Comparison of ENCODE assay signal across 14 cellular contexts in genomic region chr6:144468709-144469108, GRCh38.
DNase-seq lines count a peak whose midpoint lies in the region; ATAC-seq and TF ChIP-seq lines count a peak whose summit lies in the region.
"Had no signal": no experiment of that assay in that cellular context is flagged by ENCODE, and none has a peak within 500 bp of the region (broad histone marks: within the 10 kb centered on the region; RNA-seq: fewer than 3 reads in every experiment).

No MANE protein-coding gene starts in this region.

- H3K27ac Mint-ChIP-seq in activated CD4-positive, alpha-beta memory T cell treated with anti-CD3 and anti-CD28 coated beads for 36 hours = peak overlapping the region; percentile 49
- H3K27ac Mint-ChIP-seq in effector memory CD8-positive, alpha-beta T cell = peak overlapping the region; percentile 62 to 84

- intact Hi-C loops in activated CD4-positive, alpha-beta memory T cell treated with anti-CD3 and anti-CD28 coated beads for 36 hours (cut with micrococcal nuclease) = loop anchor here (1.0 to 5.0 kb wide), 7 partner anchors 8 to 371 kb away; partner anchors contain the start of genes SF3B5 and UTRN

- no peak for ATAC-seq in effector memory CD8-positive, alpha-beta T cell (replicated peaks)
- ATAC-seq: Panc1 had no signal

- H3K4me1 Mint-ChIP-seq in activated CD4-positive, alpha-beta memory T cell treated with anti-CD3 and anti-CD28 coated beads for 36 hours (ENCODE audit: low read depth) = peaks cover 31% of the 10 kb centered on the region
- peaks cover 16 to 39% of the 10 kb centered on the region in 2 donors for H3K4me1 Mint-ChIP-seq in effector memory CD8-positive, alpha-beta T cell (ENCODE audit: low read depth in 2 of 2)

- TF ChIP-seq POLR2A in Peyer's patch (IDR thresholded peaks at IDR 0.05) = no peak

- H3K36me3 ChIP-seq in thymus (ENCODE audit: control insufficient read depth, insufficient read depth) = no peaks in the 10 kb centered on the region
- peaks cover 0 to 12% (median 0%) of the 10 kb centered on the region in 3 donors for H3K36me3 ChIP-seq in Peyer's patch
- H3K36me3 ChIP-seq in HAP-1 (replicated peaks) = no peaks in the 10 kb centered on the region

- H3K27ac ChIP-seq in thymus (ENCODE audit: low read depth) (peak overlapping the region; percentile 57), Peyer's patch (no peak overlapping the region)

- H3K9me3 ChIP-seq in thymus (ENCODE audit: control insufficient read depth) (no peaks in the 10 kb centered on the region), Peyer's patch (no peaks in the 10 kb centered on the region), HAP-1 (no peaks in the 10 kb centered on the region)
- H3K9me3 ChIP-seq: tibial nerve had no signal

- H3K27me3 ChIP-seq in thymus (ENCODE audit: control insufficient read depth, insufficient read depth) (no peaks in the 10 kb centered on the region), Peyer's patch (no peaks in the 10 kb centered on the region), HAP-1 (ENCODE audit: low read depth) (no peaks in the 10 kb centered on the region)
- H3K27me3 ChIP-seq: tibial nerve had no signal

- H3K4me1 ChIP-seq in thymus (ENCODE audit: control insufficient read depth, insufficient read depth, low read length) (peaks cover 16% of the 10 kb centered on the region), Peyer's patch (no peaks in the 10 kb centered on the region), HAP-1 (no peaks in the 10 kb centered on the region)

- H3K36me3 Mint-ChIP-seq in activated CD4-positive, alpha-beta memory T cell treated with anti-CD3 and anti-CD28 coated beads for 36 hours = peaks cover 8% of the 10 kb centered on the region
- H3K36me3 Mint-ChIP-seq in effector memory CD8-positive, alpha-beta T cell (ENCODE audit: insufficient read depth) = peaks cover 49% of the 10 kb centered on the region

- in situ Hi-C loops in HAP-1 (cut with MboI; ENCODE audit: low sequenced_read_pairs) = no loop called here

- CTCF ChIA-PET in activated CD4-positive, alpha-beta memory T cell treated with anti-CD3 and anti-CD28 coated beads for 36 hours (lab: Charles Lee) = interaction anchor here (0.6 to 1.3 kb wide), 2 partner anchors 13 to 188 kb away, joined by 3 to 8 read pairs; no protein-coding TSS in a partner anchor

- no peak for TF ChIP-seq CTCF in Peyer's patch (IDR thresholded peaks at IDR 0.05)

- H3K27me3 Mint-ChIP-seq in activated CD4-positive, alpha-beta memory T cell treated with anti-CD3 and anti-CD28 coated beads for 36 hours = no peaks in the 10 kb centered on the region
- no peaks in the 10 kb centered on the region for H3K27me3 Mint-ChIP-seq in effector memory CD8-positive, alpha-beta T cell

- POLR2A ChIA-PET in activated CD4-positive, alpha-beta memory T cell treated with anti-CD3 and anti-CD28 coated beads for 36 hours (lab: Charles Lee) = interaction anchor here (0.7 kb wide), 1 partner anchor 435 kb away, joined by 3 read pairs; no protein-coding TSS in a partner anchor

- H3K4me3 ChIP-seq in thymus (ENCODE audit: low read length) = no peak overlapping the region
- no peak overlapping the region for H3K4me3 ChIP-seq in Peyer's patch
- H3K4me3 ChIP-seq in HAP-1 = no peak overlapping the region
- H3K4me3 ChIP-seq: lung, tibial nerve had no signal

- peak overlapping the region; percentile 59 for H3K4me3 Mint-ChIP-seq in activated CD4-positive, alpha-beta memory T cell treated with anti-CD3 and anti-CD28 coated beads for 36 hours
- H3K4me3 Mint-ChIP-seq in effector memory CD8-positive, alpha-beta T cell = peak overlapping the region in 1 of 2 donors; percentile 26

- peak; percentile 16 for DNase-seq in activated naive CD4-positive, alpha-beta T cell treated with Interleukin-2 at 50 U/mL for 16 hours
- DNase-seq in activated naive CD4-positive, alpha-beta T cell (lab: John Stamatoyannopoulos, UW) = no peak
- DNase-seq in activated CD4-positive, alpha-beta memory T cell treated with anti-CD3 and anti-CD28 coated beads for 36 hours = peak; percentile 27
- no peak for DNase-seq in effector memory CD8-positive, alpha-beta T cell
- DNase-seq in Peyer's patch (no peak), SIG-M5 treated with dmso at 0.1 percent for 504 hours (lab: John Stamatoyannopoulos, UW; ENCODE audit: unreplicated experiment) (no peak), HAP-1 (ENCODE audit: low spot score in 2 of 2) (no peak)
- DNase-seq: Calu3, NCI-H1436, NCI-H510A had no signal

- 9% methylated on average over 7 of the region's 7 CpGs for WGBS in thymus

- no peaks in the 10 kb centered on the region for H3K9me3 Mint-ChIP-seq in activated CD4-positive, alpha-beta memory T cell treated with anti-CD3 and anti-CD28 coated beads for 36 hours
- H3K9me3 Mint-ChIP-seq in effector memory CD8-positive, alpha-beta T cell = no peaks in the 10 kb centered on the region

Comparison
In these comparisons a context has a peak if more than half of its experiments do, and no peak if none do; other contexts are left out.
1. DNase-seq: peak in activated naive CD4-positive, alpha-beta T cell treated with Interleukin-2 at 50 U/mL for 16 hours (single experiment) and activated CD4-positive, alpha-beta memory T cell treated with anti-CD3 and anti-CD28 coated beads for 36 hours (single experiment); none in activated naive CD4-positive, alpha-beta T cell (0 of 4), effector memory CD8-positive, alpha-beta T cell (0 of 3), Peyer's patch (0 of 3), SIG-M5 treated with dmso at 0.1 percent for 504 hours (single experiment) and HAP-1 (0 of 2).